Comparison of ENCODE assay signal across 13 cellular contexts in genomic region chr4:10296730-10297129, GRCh38.
A peak's percentile ranks its signal among the peaks of the same experiment; 100 is the strongest.
DNase-seq lines count a peak whose midpoint lies in the region; TF ChIP-seq lines count a peak whose summit lies in the region.
"Had no signal": no experiment of that assay in that cellular context is flagged by ENCODE, and none has a peak within 500 bp of the region (broad histone marks: within the 10 kb centered on the region; RNA-seq: fewer than 3 reads in every experiment).

No MANE protein-coding gene starts in this region.

- TF ChIP-seq CTCF in dorsolateral prefrontal cortex (IDR thresholded peaks at IDR 0.05 in 54 of 56, conservative IDR thresholded peaks at IDR 0.05 in 2 of 56; ENCODE audit: low read depth in 1 of 56, partially characterized antibody in 56 of 56) (peak in 2 of 56 donors; percentile 14 to 35), testis (IDR thresholded peaks at IDR 0.05) (no peak)

- H3K18ac ChIP-seq in mesenchymal stem cell (ENCODE audit: low read depth in 1 of 2, low read length in 2 of 2): no peak overlapping the region

- no peak overlapping the region for H2BK120ac ChIP-seq in mesenchymal stem cell (ENCODE audit: low read depth, low read length)

- no peak overlapping the region for H3K9ac ChIP-seq in mesenchymal stem cell (ENCODE audit: low read length)

- no peak overlapping the region for H3K23ac ChIP-seq in mesenchymal stem cell (ENCODE audit: low read length in 2 of 2)

- no peak overlapping the region for H3K14ac ChIP-seq in mesenchymal stem cell (ENCODE audit: low read length in 2 of 2)

- intact Hi-C loops in dorsolateral prefrontal cortex (cut with DNase I) (loop anchor here (5.0 kb wide), 4 partner anchors 106 to 179 kb away; partner anchors contain the start of gene WDR1 (in 1 of the 2)), testis (cut with DNase I; ENCODE audit: low total_unique reads) (no loop called here)

- H3K4me2 ChIP-seq in mesenchymal stem cell (ENCODE audit: low read length, poor library complexity, severe bottlenecking): no peak overlapping the region

- H2BK5ac ChIP-seq in mesenchymal stem cell (ENCODE audit: low read depth, low read length, poor library complexity, severe bottlenecking): no peak overlapping the region

- H3K4me1 ChIP-seq in testis (no peaks in the 10 kb centered on the region), mesenchymal stem cell (ENCODE audit: control insufficient read depth, insufficient read depth, low read depth, low read length) (no peaks in the 10 kb centered on the region)
- H3K4me1 ChIP-seq: gastroesophageal sphincter had no signal

- peak overlapping the region in 57 of 59 donors; percentile 5 to 96 (median 72) for H3K27ac ChIP-seq in dorsolateral prefrontal cortex
- H3K27ac ChIP-seq in testis: no peak overlapping the region
- no peak overlapping the region for H3K27ac ChIP-seq in mesenchymal stem cell (ENCODE audit: low read length, poor library complexity, severe bottlenecking)
- H3K27ac ChIP-seq: gastroesophageal sphincter had no signal

- peak; percentile 4 for DNase-seq in NCI-H748 (lab: John Stamatoyannopoulos, UW; ENCODE audit: unreplicated experiment)
- no peak for DNase-seq in NCI-H748 treated with DMSO at 0.1 percent for 48 hours (lab: John Stamatoyannopoulos, UW)
- peak; percentile 8 to 84 (median 51) for DNase-seq in dorsolateral prefrontal cortex
- peak; percentile 61 for DNase-seq in left kidney (ENCODE audit: low read depth, low spot score)
- DNase-seq in testis: peak; percentile 36
- no peak for DNase-seq in mesenchymal stem cell
- DNase-seq in activated CD4-positive, alpha-beta T cell treated with anti-CD3 and anti-CD28 coated beads for 1 hour: no peak
- DNase-seq in central memory CD4-positive, alpha-beta T cell: no peak
- DNase-seq: activated CD8-positive, alpha-beta memory T cell treated with anti-CD3 and anti-CD28 coated beads, Interleukin-2, amount 50 U/mL, for 48 hours; MV-4-11; naive B cell; stimulated activated naive B cell treated with anti-CD40 and anti-IgM and Interleukin-4, amounts not matched to agents 10 μg/mL and 1 μg/mL and 100 μg/mL, for 72 hours had no signal

- no peaks in the 10 kb centered on the region for H3K9me3 ChIP-seq in testis
- H3K9me3 ChIP-seq in mesenchymal stem cell (ENCODE audit: control insufficient read depth, low read length): no peaks in the 10 kb centered on the region
- H3K9me3 ChIP-seq: gastroesophageal sphincter had no signal

- H2BK12ac ChIP-seq in mesenchymal stem cell (ENCODE audit: low read length in 2 of 2): no peak overlapping the region

- 17 to 41% methylated on average over 3 of the region's 3 CpGs for WGBS in testis, 2 donors
- 61% methylated on average over 3 of the region's 3 CpGs for WGBS in mesenchymal stem cell

- no peak overlapping the region for H2AK5ac ChIP-seq in mesenchymal stem cell (ENCODE audit: low read length, severe bottlenecking)

- H3K4me3 ChIP-seq in dorsolateral prefrontal cortex (peak overlapping the region in 8 of 59 donors; percentile 1 to 31 (median 14)), testis (no peak overlapping the region), mesenchymal stem cell (ENCODE audit: insufficient read depth in 1 of 2, low read depth in 1 of 2, low read length in 2 of 2) (no peak overlapping the region)
- H3K4me3 ChIP-seq: gastroesophageal sphincter had no signal

- H3K36me3 ChIP-seq in testis (ENCODE audit: low read depth, missing control alignments) (no peaks in the 10 kb centered on the region), mesenchymal stem cell (ENCODE audit: control insufficient read depth in 1 of 2, insufficient read depth in 2 of 2, low read depth in 1 of 2, low read length in 2 of 2) (no peaks in the 10 kb centered on the region)
- H3K36me3 ChIP-seq: gastroesophageal sphincter had no signal

- no peak overlapping the region for H4K91ac ChIP-seq in mesenchymal stem cell (ENCODE audit: low read length)

- H3K27me3 ChIP-seq in dorsolateral prefrontal cortex: no peaks in the 10 kb centered on the region
- no peaks in the 10 kb centered on the region for H3K27me3 ChIP-seq in testis
- no peaks in the 10 kb centered on the region for H3K27me3 ChIP-seq in mesenchymal stem cell (ENCODE audit: control insufficient read depth in 1 of 2, insufficient read depth in 1 of 2, low read length in 2 of 2)
- H3K27me3 ChIP-seq: gastroesophageal sphincter had no signal

- no peak overlapping the region for H2BK15ac ChIP-seq in mesenchymal stem cell (ENCODE audit: low read depth, poor library complexity, severe bottlenecking)

- H3K4ac ChIP-seq in mesenchymal stem cell (ENCODE audit: low read depth in 1 of 2, low read length in 2 of 2): no peak overlapping the region

- H2AFZ ChIP-seq in mesenchymal stem cell (ENCODE audit: low read depth, low read length): no peak overlapping the region

- H4K8ac ChIP-seq in mesenchymal stem cell (ENCODE audit: low read length): no peak overlapping the region

- H3K79me1 ChIP-seq in mesenchymal stem cell (replicated peaks; ENCODE audit: low read length, poor library complexity, severe bottlenecking): no peaks in the 10 kb centered on the region

- no peak for TF ChIP-seq POLR2A in testis (IDR thresholded peaks at IDR 0.05)

Comparison
In these comparisons a context has a peak if more than half of its experiments do, and no peak if none do; other contexts are left out.
1. DNase-seq: peak in NCI-H748 (single experiment), dorsolateral prefrontal cortex (10 of 10), left kidney (single experiment) and testis (single experiment); none in NCI-H748 treated with DMSO at 0.1 percent for 48 hours (single experiment), mesenchymal stem cell (single experiment), activated CD4-positive, alpha-beta T cell treated with anti-CD3 and anti-CD28 coated beads for 1 hour (single experiment) and central memory CD4-positive, alpha-beta T cell (single experiment).
2. H3K27ac ChIP-seq: peak in dorsolateral prefrontal cortex (57 of 59); none in testis (0 of 2) and mesenchymal stem cell (single experiment).